ENCODE assay signal across 24 cellular contexts in the genomic region with DNA sequence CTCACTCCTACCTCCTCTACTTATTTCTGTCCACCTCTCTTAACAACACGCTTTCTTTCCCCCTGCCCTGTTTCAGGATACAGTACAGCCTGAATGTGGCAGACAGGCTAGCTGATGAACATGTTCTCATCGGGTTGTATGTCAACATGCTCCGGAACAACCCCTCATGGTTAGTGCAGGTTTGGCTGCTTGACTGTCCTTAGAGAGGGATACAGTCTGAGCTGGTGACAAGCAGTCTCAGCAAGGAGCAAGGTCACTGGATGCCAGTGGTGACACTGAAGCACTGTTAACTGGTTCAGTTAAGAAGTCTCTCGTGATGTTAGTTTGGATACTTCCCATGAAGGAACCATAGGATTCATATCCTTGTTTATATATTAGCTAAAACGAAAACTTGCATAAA.
A peak's percentile ranks its signal among the peaks of the same experiment; 100 is the strongest.
DNase-seq lines count a peak whose midpoint lies in the region; ATAC-seq and TF ChIP-seq lines count a peak whose summit lies in the region.
"Had no signal": no experiment of that assay in that cellular context is flagged by ENCODE, and none has a peak within 500 bp of the region (broad histone marks: within the 10 kb centered on the region; RNA-seq: fewer than 3 reads in every experiment).

No MANE protein-coding gene starts in this region.

- BruUV-seq in MCF 10A (replicated peaks; lab: Mats Ljungman, UMichigan) = no TSS peak

- no peak overlapping the region for H3K4me3 Mint-ChIP-seq in MCF 10A (ENCODE audit: unreplicated experiment)
- H3K4me3 Mint-ChIP-seq in stimulated activated memory B cell treated with anti-CD40 and anti-IgM and Interleukin-4, amounts not matched to agents 10 μg/mL and 1 μg/mL and 100 μg/mL, for 72 hours = no peak overlapping the region
- H3K4me3 Mint-ChIP-seq: CD8-positive, alpha-beta memory T cell had no signal

- CTCF ChIA-PET in MCF 10A (lab: Yijun Ruan, JAX) = interaction anchor here (2.0 kb wide), 1 partner anchor 716 kb away, joined by 5 read pairs; no protein-coding TSS in a partner anchor

- peaks cover 17% of the 10 kb centered on the region for H3K27me3 Mint-ChIP-seq in MCF 10A (ENCODE audit: insufficient read depth, unreplicated experiment)
- no peaks in the 10 kb centered on the region for H3K27me3 Mint-ChIP-seq in stimulated activated memory B cell treated with anti-CD40 and anti-IgM and Interleukin-4, amounts not matched to agents 10 μg/mL and 1 μg/mL and 100 μg/mL, for 72 hours

- H3K9me3 ChIP-seq in breast epithelium (no peaks in the 10 kb centered on the region), right cardiac atrium (ENCODE audit: control insufficient read depth, low read length) (no peaks in the 10 kb centered on the region), gastrocnemius medialis (no peaks in the 10 kb centered on the region)
- H3K9me3 ChIP-seq: testis had no signal

- H3K27ac ChIP-seq in breast epithelium (peak overlapping the region; percentile 73 to 74), right cardiac atrium (ENCODE audit: low read length) (peak overlapping the region; percentile 96), gastrocnemius medialis (peak overlapping the region; percentile 82 to 89 (median 86))
- H3K27ac ChIP-seq: epithelial cell of prostate, hepatocyte, HL-60, RWPE1, testis, WERI-Rb-1 had no signal

- no peaks in the 10 kb centered on the region for H3K36me3 Mint-ChIP-seq in MCF 10A (ENCODE audit: insufficient read depth, unreplicated experiment)
- H3K36me3 Mint-ChIP-seq in stimulated activated memory B cell treated with anti-CD40 and anti-IgM and Interleukin-4, amounts not matched to agents 10 μg/mL and 1 μg/mL and 100 μg/mL, for 72 hours = no peaks in the 10 kb centered on the region
- H3K36me3 Mint-ChIP-seq: CD8-positive, alpha-beta memory T cell had no signal

- POLR2A ChIA-PET in MCF 10A (lab: Yijun Ruan, JAX) = no interaction called here

- DNase-seq in breast epithelium (ENCODE audit: low spot score in 2 of 2) = no peak
- no peak for DNase-seq in MCF 10A (ENCODE audit: unreplicated experiment)
- DNase-seq in right cardiac atrium = peak in 1 of 3 donors; percentile 41
- DNase-seq in gastrocnemius medialis = peak; percentile 23 to 66
- DNase-seq in Kasumi-1 (lab: John Stamatoyannopoulos, UW) = no peak
- DNase-seq in NCI-H2196 treated with DMSO at 0.1 percent for 48 hours (lab: John Stamatoyannopoulos, UW; ENCODE audit: unreplicated experiment) = no peak
- no peak for DNase-seq in superior temporal gyrus (ENCODE audit: extremely low spot score)
- DNase-seq: activated CD8-positive, alpha-beta memory T cell treated with anti-CD3 and anti-CD28 coated beads, Interleukin-2, amount 50 U/mL, for 48 hours; activated effector memory CD4-positive, alpha-beta T cell treated with Interleukin-2 at 50 U/mL for 16 hours; CD8-positive, alpha-beta memory T cell; DMS53; GDM1; H7; NCI-H1105; NCI-H2107; NCI-H526; WERI-Rb-1 had no signal

- TF ChIP-seq POLR2A in breast epithelium (IDR thresholded peaks at IDR 0.05) (no peak), gastrocnemius medialis (IDR thresholded peaks at IDR 0.05) (no peak)

- ATAC-seq in right cardiac atrium (peak; percentile 72 to 73), gastrocnemius medialis (peak; percentile 68 to 72)
- no peak for ATAC-seq in stimulated activated memory B cell treated with anti-CD40 and anti-IgM and Interleukin-4, amounts not matched to agents 10 μg/mL and 1 μg/mL and 100 μg/mL, for 72 hours
- ATAC-seq: SK-N-SH treated with all-trans-retinoic acid at 6 μM for 48 hours had no signal

- TF ChIP-seq CTCF in breast epithelium (IDR thresholded peaks at IDR 0.05) (no peak), MCF 10A (IDR thresholded peaks at IDR 0.05; ENCODE audit: unreplicated experiment) (no peak), gastrocnemius medialis (IDR thresholded peaks at IDR 0.05 in 4 of 5, conservative IDR thresholded peaks at IDR 0.05 in 1 of 5) (no peak)

- intact Hi-C loops in breast epithelium (cut with DNase I; ENCODE audit: low total_unique reads) (no loop called here), MCF 10A (cut with micrococcal nuclease) (no loop called here), right cardiac atrium (cut with DNase I) (no loop called here), gastrocnemius medialis (cut with DNase I; ENCODE audit: low total_unique reads) (loop anchor here (5.0 kb wide), 3 partner anchors 131 to 246 kb away; no protein-coding TSS in a partner anchor)

- H3K4me3 ChIP-seq in breast epithelium = no peak overlapping the region
- H3K4me3 ChIP-seq in right cardiac atrium (ENCODE audit: low read length) = no peak overlapping the region
- peak overlapping the region in 3 of 4 donors; percentile 22 to 38 (median 25) for H3K4me3 ChIP-seq in gastrocnemius medialis
- H3K4me3 ChIP-seq: hepatocyte, testis had no signal

- no peak overlapping the region for H3K27ac Mint-ChIP-seq in MCF 10A (ENCODE audit: low read depth, unreplicated experiment)
- no peak overlapping the region for H3K27ac Mint-ChIP-seq in stimulated activated memory B cell treated with anti-CD40 and anti-IgM and Interleukin-4, amounts not matched to agents 10 μg/mL and 1 μg/mL and 100 μg/mL, for 72 hours
- H3K27ac Mint-ChIP-seq: CD8-positive, alpha-beta memory T cell had no signal

- no peaks in the 10 kb centered on the region for H3K4me1 Mint-ChIP-seq in MCF 10A (ENCODE audit: insufficient read depth, unreplicated experiment)
- no peaks in the 10 kb centered on the region for H3K4me1 Mint-ChIP-seq in stimulated activated memory B cell treated with anti-CD40 and anti-IgM and Interleukin-4, amounts not matched to agents 10 μg/mL and 1 μg/mL and 100 μg/mL, for 72 hours
- H3K4me1 Mint-ChIP-seq: CD8-positive, alpha-beta memory T cell had no signal

- in situ Hi-C loops in gastrocnemius medialis (cut with MboI; ENCODE audit: low sequenced_read_pairs in 4 of 4) = no loop called here

- no peaks in the 10 kb centered on the region for H3K4me1 ChIP-seq in breast epithelium
- no peaks in the 10 kb centered on the region for H3K4me1 ChIP-seq in right cardiac atrium (ENCODE audit: control insufficient read depth, insufficient read depth, low read length)
- peaks cover 47 to 56% of the 10 kb centered on the region in 2 donors for H3K4me1 ChIP-seq in gastrocnemius medialis

- H3K9me3 Mint-ChIP-seq in MCF 10A (ENCODE audit: unreplicated experiment) = no peaks in the 10 kb centered on the region
- H3K9me3 Mint-ChIP-seq in stimulated activated memory B cell treated with anti-CD40 and anti-IgM and Interleukin-4, amounts not matched to agents 10 μg/mL and 1 μg/mL and 100 μg/mL, for 72 hours = no peaks in the 10 kb centered on the region
- H3K9me3 Mint-ChIP-seq: CD8-positive, alpha-beta memory T cell had no signal

- WGBS in right cardiac atrium = 55% methylated on average over 5 of the region's 5 CpGs

- no peaks in the 10 kb centered on the region for H3K27me3 ChIP-seq in breast epithelium
- no peaks in the 10 kb centered on the region for H3K27me3 ChIP-seq in right cardiac atrium (ENCODE audit: control insufficient read depth, insufficient read depth)
- no peaks in the 10 kb centered on the region for H3K27me3 ChIP-seq in gastrocnemius medialis
- H3K27me3 ChIP-seq: hepatocyte, testis had no signal

- no peaks in the 10 kb centered on the region for H3K36me3 ChIP-seq in breast epithelium
- no peaks in the 10 kb centered on the region for H3K36me3 ChIP-seq in gastrocnemius medialis
- H3K36me3 ChIP-seq: WERI-Rb-1 had no signal

Comparison
In these comparisons a context has a peak if more than half of its experiments do, and no peak if none do; other contexts are left out.
1. DNase-seq: peak in gastrocnemius medialis (2 of 2); none in breast epithelium (0 of 2), MCF 10A (single experiment), Kasumi-1 (0 of 2), NCI-H2196 treated with DMSO at 0.1 percent for 48 hours (single experiment) and superior temporal gyrus (single experiment).
2. H3K4me3 ChIP-seq: peak in gastrocnemius medialis (3 of 4); none in breast epithelium (0 of 3) and right cardiac atrium (single experiment).
3. Peak in every context shown above with its lines, with median percentiles within 50 percentile points of each other: H3K27ac ChIP-seq.